In the genomic region with DNA sequence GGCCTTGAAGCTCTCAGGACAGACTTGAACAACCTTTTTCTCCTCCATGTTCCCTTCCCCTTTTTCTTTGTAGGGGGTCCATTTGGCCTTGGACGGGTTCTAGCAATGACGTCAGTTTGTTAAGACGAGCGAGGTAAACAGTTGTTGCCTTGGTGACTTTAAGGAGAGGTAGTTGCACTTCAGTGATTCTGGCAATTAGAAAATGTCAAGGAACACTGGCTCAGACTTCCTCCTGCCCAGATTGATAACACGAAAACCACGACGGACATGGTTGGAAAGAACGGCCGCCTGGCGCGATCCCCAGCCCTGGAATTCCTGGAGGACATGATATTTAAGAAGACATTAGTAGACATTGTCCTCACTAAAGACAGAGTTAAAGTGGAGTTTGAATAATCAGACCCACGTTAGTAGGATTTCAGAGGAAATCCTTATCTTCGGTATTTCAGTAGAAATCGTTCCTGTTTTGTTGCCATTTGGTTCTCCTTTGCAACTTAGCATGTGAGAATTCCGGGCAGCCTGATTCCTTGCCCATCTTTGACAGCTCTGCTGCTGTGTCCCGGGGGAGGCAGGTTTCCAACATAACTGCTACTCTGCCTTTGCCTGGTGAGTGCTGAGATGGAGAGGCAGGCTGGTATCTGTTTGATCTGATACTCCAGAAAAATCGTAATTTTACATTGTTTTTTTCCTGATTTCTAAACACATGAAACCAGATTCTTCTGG, we compare ENCODE assay signal across 13 cellular contexts.
DNase-seq lines count a peak whose midpoint lies in the region; ATAC-seq and TF ChIP-seq lines count a peak whose summit lies in the region.
"Had no signal": no experiment of that assay in that cellular context is flagged by ENCODE, and none has a peak within 500 bp of the region (broad histone marks: within the 10 kb centered on the region; RNA-seq: fewer than 3 reads in every experiment).

No MANE protein-coding gene starts in this region.

- H3K27ac ChIP-seq in mammary epithelial cell (ENCODE audit: insufficient read depth, low read depth, low read length): no peak overlapping the region
- H3K27ac ChIP-seq: SJCRH30, suprapubic skin, WERI-Rb-1 had no signal

- BruUV-seq in MCF 10A (replicated peaks; lab: Mats Ljungman, UMichigan) (no TSS peak), mammary epithelial cell (replicated peaks; lab: Mats Ljungman, UMichigan) (no TSS peak)

- peaks cover 17% of the 10 kb centered on the region for H3K4me1 Mint-ChIP-seq in MCF 10A (ENCODE audit: insufficient read depth, unreplicated experiment)
- peaks cover 83% of the 10 kb centered on the region for H3K4me1 Mint-ChIP-seq in activated naive CD8-positive, alpha-beta T cell treated with anti-CD3 and anti-CD28 coated beads, Interleukin-2, amount 50 U/mL, for 24 hours

- TF ChIP-seq CTCF in MCF 10A (IDR thresholded peaks at IDR 0.05; ENCODE audit: unreplicated experiment): no peak
- no peak for TF ChIP-seq CTCF in mammary epithelial cell (conservative IDR thresholded peaks at IDR 0.05 in 1 of 2, IDR thresholded peaks at IDR 0.05 in 1 of 2; ENCODE audit: extremely low read depth in 1 of 2, insufficient read depth in 1 of 2, low read depth in 1 of 2, low read length in 2 of 2)

- H4K20me1 ChIP-seq in mammary epithelial cell (ENCODE audit: insufficient read depth, low read length): no peaks in the 10 kb centered on the region

- DNase-seq in MCF 10A (ENCODE audit: unreplicated experiment) (no peak), mammary epithelial cell (no peak), kidney glomerular epithelial cell (lab: John Stamatoyannopoulos, UW) (peak; percentile 88), ureter (ENCODE audit: low spot score) (peak; percentile 10), LoVo (ENCODE audit: low spot score) (no peak), NCI-H2196 (lab: John Stamatoyannopoulos, UW; ENCODE audit: unreplicated experiment) (no peak)
- no peak for DNase-seq in activated naive CD8-positive, alpha-beta T cell treated with anti-CD3 and anti-CD28 coated beads, Interleukin-2, amount 50 U/mL, for 24 hours
- DNase-seq: activated T-cell treated with anti-CD3 and anti-CD28 coated beads for 4 hours, SJCRH30, WERI-Rb-1 had no signal

- H2AFZ ChIP-seq in mammary epithelial cell (ENCODE audit: low read depth, low read length): no peak overlapping the region

- WGBS in mammary epithelial cell (ENCODE audit: low coverage, missing lambda C conversion rate): 84% methylated on average over 15 of the region's 17 CpGs

- ATAC-seq in activated naive CD8-positive, alpha-beta T cell treated with anti-CD3 and anti-CD28 coated beads, Interleukin-2, amount 50 U/mL, for 24 hours: no peak
- no peak for ATAC-seq in HG02840 (IDR thresholded peaks at IDR 0.05; ENCODE audit: low FRiP score, unreplicated experiment)

- no peak overlapping the region for H3K4me3 Mint-ChIP-seq in MCF 10A (ENCODE audit: unreplicated experiment)
- no peak overlapping the region for H3K4me3 Mint-ChIP-seq in activated naive CD8-positive, alpha-beta T cell treated with anti-CD3 and anti-CD28 coated beads, Interleukin-2, amount 50 U/mL, for 24 hours
- H3K4me3 Mint-ChIP-seq: central memory CD8-positive, alpha-beta T cell had no signal

- no peak overlapping the region for H3K9ac ChIP-seq in mammary epithelial cell (ENCODE audit: insufficient read depth, low read length)

- in situ Hi-C loops in mammary epithelial cell (cut with MboI; ENCODE audit: low sequenced_read_pairs in 2 of 2): no loop called here

- H3K9me3 Mint-ChIP-seq in MCF 10A (ENCODE audit: unreplicated experiment): no peaks in the 10 kb centered on the region
- no peaks in the 10 kb centered on the region for H3K9me3 Mint-ChIP-seq in activated naive CD8-positive, alpha-beta T cell treated with anti-CD3 and anti-CD28 coated beads, Interleukin-2, amount 50 U/mL, for 24 hours
- H3K9me3 Mint-ChIP-seq: central memory CD8-positive, alpha-beta T cell had no signal

- POLR2A ChIA-PET in MCF 10A (lab: Yijun Ruan, JAX): interaction anchor here (0.6 kb wide), 1 partner anchor 1193 kb away, joined by 3 read pairs; the partner anchor contains the start of gene IGF2BP2

- no peaks in the 10 kb centered on the region for H3K27me3 Mint-ChIP-seq in MCF 10A (ENCODE audit: insufficient read depth, unreplicated experiment)
- H3K27me3 Mint-ChIP-seq in activated naive CD8-positive, alpha-beta T cell treated with anti-CD3 and anti-CD28 coated beads, Interleukin-2, amount 50 U/mL, for 24 hours: no peaks in the 10 kb centered on the region
- H3K27me3 Mint-ChIP-seq: central memory CD8-positive, alpha-beta T cell had no signal

- H3K36me3 ChIP-seq in mammary epithelial cell (ENCODE audit: insufficient read depth, low read length): no peaks in the 10 kb centered on the region
- H3K36me3 ChIP-seq: SJCRH30, suprapubic skin, WERI-Rb-1 had no signal

- CTCF ChIA-PET in MCF 10A (lab: Yijun Ruan, JAX) (no interaction called here), mammary epithelial cell (lab: Charles Lee; ENCODE audit: low non-redundant PET) (interaction anchor here (0.6 kb wide), 1 partner anchor 10 kb away, joined by 5 read pairs; no protein-coding TSS in a partner anchor)

- H3K27ac Mint-ChIP-seq in MCF 10A (ENCODE audit: low read depth, unreplicated experiment): peak overlapping the region; percentile 71
- peak overlapping the region; percentile 41 for H3K27ac Mint-ChIP-seq in activated naive CD8-positive, alpha-beta T cell treated with anti-CD3 and anti-CD28 coated beads, Interleukin-2, amount 50 U/mL, for 24 hours

- no peak overlapping the region for H3K4me3 ChIP-seq in mammary epithelial cell (replicated peaks in 1 of 3; ENCODE audit: insufficient read depth in 1 of 3, low read depth in 2 of 3, low read length in 3 of 3)
- H3K4me3 ChIP-seq: SJCRH30, suprapubic skin had no signal

- no peaks in the 10 kb centered on the region for H3K36me3 Mint-ChIP-seq in MCF 10A (ENCODE audit: insufficient read depth, unreplicated experiment)
- peaks cover 15% of the 10 kb centered on the region for H3K36me3 Mint-ChIP-seq in activated naive CD8-positive, alpha-beta T cell treated with anti-CD3 and anti-CD28 coated beads, Interleukin-2, amount 50 U/mL, for 24 hours (ENCODE audit: low read depth)

- no peak overlapping the region for H3K4me2 ChIP-seq in mammary epithelial cell (ENCODE audit: insufficient read depth, low read depth, low read length)

- peaks cover 4% of the 10 kb centered on the region for H3K4me1 ChIP-seq in mammary epithelial cell (ENCODE audit: insufficient read depth, low read length)
- H3K4me1 ChIP-seq: SJCRH30 had no signal

- H3K27me3 ChIP-seq in mammary epithelial cell (ENCODE audit: insufficient read depth, low read length): no peaks in the 10 kb centered on the region
- H3K27me3 ChIP-seq: SJCRH30, suprapubic skin had no signal

- dilution Hi-C loops in mammary epithelial cell (cut with HindIII; ENCODE audit: low sequenced_read_pairs): no loop called here

- no peaks in the 10 kb centered on the region for H3K9me3 ChIP-seq in mammary epithelial cell (replicated peaks; ENCODE audit: insufficient read depth, low read length)
- H3K9me3 ChIP-seq: SJCRH30, suprapubic skin had no signal

- intact Hi-C loops in MCF 10A (cut with micrococcal nuclease): no loop called here
- intact Hi-C loops in mammary epithelial cell (cut with micrococcal nuclease): no loop called here

- no peaks in the 10 kb centered on the region for H3K79me2 ChIP-seq in mammary epithelial cell (ENCODE audit: insufficient read depth, low read length)

Comparison
In these comparisons a context has a peak if more than half of its experiments do, and no peak if none do; other contexts are left out.
1. DNase-seq: peak in kidney glomerular epithelial cell (single experiment) and ureter (single experiment); none in MCF 10A (single experiment), mammary epithelial cell (single experiment), activated naive CD8-positive, alpha-beta T cell treated with anti-CD3 and anti-CD28 coated beads, Interleukin-2, amount 50 U/mL, for 24 hours (single experiment), LoVo (single experiment) and NCI-H2196 (single experiment).